Comparison of ENCODE assay signal across 8 cellular contexts in genomic region chr4:20252656-20253271, GRCh38. TPM values are rescaled to one million over a fixed set of nuclear protein-coding genes. Genes with fewer than 3 reads are reported as not detected.
DNase-seq lines count a peak whose midpoint lies in the region; ATAC-seq and TF ChIP-seq lines count a peak whose summit lies in the region.

No MANE protein-coding gene starts in this region.

- H3K36me3 ChIP-seq in GM23248 (ENCODE audit: low read depth): no peaks in the 10 kb centered on the region
- H3K36me3 ChIP-seq in iPS DF 6.9 (ENCODE audit: control insufficient read depth, insufficient read depth, low read length): no peaks in the 10 kb centered on the region
- H3K36me3 ChIP-seq in spleen: no peaks in the 10 kb centered on the region

- 1% methylated on average over 30 to 52 of the region's 54 CpGs for WGBS in GM23248 (ENCODE audit: low coverage in 1 of 2, low lambda C conversion rate in 2 of 2, missing lambda C conversion rate in 2 of 2), 2 experiments
- no CpG with 5 or more reads among the region's 54 CpGs for WGBS in iPS DF 6.9 (ENCODE audit: insufficient coverage, insufficient read length)
- WGBS in spleen, 5 donors: 2 to 7% (median 4%) methylated on average over 38 to 54 of the region's 54 CpGs

- peak overlapping the region; percentile 85 for H2AFZ ChIP-seq in GM23248

- H3K9me3 ChIP-seq in AG04450 (ENCODE audit: control insufficient read depth, insufficient read depth, low read length) (no peaks in the 10 kb centered on the region), GM23248 (ENCODE audit: low read depth) (no peaks in the 10 kb centered on the region), iPS DF 6.9 (ENCODE audit: control insufficient read depth, insufficient read depth, low read length) (no peaks in the 10 kb centered on the region), spleen (no peaks in the 10 kb centered on the region)

- H4K20me1 ChIP-seq in GM23248 (ENCODE audit: insufficient read depth): 0 out of 2 replicates have a peak, but pooled peaks cover 4% of the 10 kb centered on the region

- no peaks in the 10 kb centered on the region for H3K4me1 Mint-ChIP-seq in activated T-helper 17 cell treated with anti-CD3 and anti-CD28 coated beads, Interleukin-2, amount 50 U/mL, for 72 hours

- H3K27ac ChIP-seq in AG04450 (ENCODE audit: low read depth, low read length) (no peak overlapping the region), GM23248 (no peak overlapping the region), iPS DF 6.9 (ENCODE audit: low read length) (no peak overlapping the region), spleen (peak overlapping the region; percentile 53 to 83 (median 74))

- H3K27ac Mint-ChIP-seq in activated T-helper 17 cell treated with anti-CD3 and anti-CD28 coated beads, Interleukin-2, amount 50 U/mL, for 72 hours: no peak overlapping the region

- H3K4me3 ChIP-seq in AG04450 (ENCODE audit: low read depth, low read length) (peak overlapping the region; percentile 80), GM23248 (peak overlapping the region; percentile 82), iPS DF 6.9 (ENCODE audit: low read length) (peak overlapping the region; percentile 69; the same call in 1 of the 2 replicates), spleen (peak overlapping the region; percentile 53 to 77 (median 61))

- peak overlapping the region; percentile 99 for H3K4me2 ChIP-seq in GM23248 (ENCODE audit: unreplicated experiment)

- no peak for TF ChIP-seq CTCF in AG04450 (IDR thresholded peaks at IDR 0.05; ENCODE audit: low read depth, low read length)
- TF ChIP-seq CTCF in spleen (IDR thresholded peaks at IDR 0.05 in 8 of 11, conservative IDR thresholded peaks at IDR 0.05 in 3 of 11): no peak

- no peaks in the 10 kb centered on the region for H3K9me3 Mint-ChIP-seq in activated T-helper 17 cell treated with anti-CD3 and anti-CD28 coated beads, Interleukin-2, amount 50 U/mL, for 72 hours

- H3K4me1 ChIP-seq in GM23248 (ENCODE audit: insufficient read depth): peaks cover 35% of the 10 kb centered on the region
- H3K4me1 ChIP-seq in iPS DF 6.9 (ENCODE audit: control insufficient read depth, insufficient read depth, low read length): peaks cover 3% of the 10 kb centered on the region; the same call in 1 of the 2 replicates
- peaks cover 0 to 79% (median 21%) of the 10 kb centered on the region in 6 donors for H3K4me1 ChIP-seq in spleen

- peak overlapping the region; percentile 77 for H3K9ac ChIP-seq in GM23248

- intact Hi-C loops in spleen (cut with DNase I; ENCODE audit: low total_unique reads): loop anchor here (10.0 kb wide), 1 partner anchor 1028 kb away; no protein-coding TSS in a partner anchor

- TF ChIP-seq POLR2A in spleen (IDR thresholded peaks at IDR 0.05): peak in 1 of 3 donors; percentile 44

- no peaks in the 10 kb centered on the region for H3K36me3 Mint-ChIP-seq in activated T-helper 17 cell treated with anti-CD3 and anti-CD28 coated beads, Interleukin-2, amount 50 U/mL, for 72 hours (ENCODE audit: low read depth)

- H3K4me3 Mint-ChIP-seq in activated T-helper 17 cell treated with anti-CD3 and anti-CD28 coated beads, Interleukin-2, amount 50 U/mL, for 72 hours: peak overlapping the region; percentile 41

- peaks cover 56% of the 10 kb centered on the region for H3K79me2 ChIP-seq in GM23248 (ENCODE audit: insufficient read depth)

- POLR2A ChIA-PET in AG04450 (lab: Yijun Ruan, JAX): interaction anchor here (0.5 kb wide), 1 partner anchor 164 kb away, joined by 3 read pairs; no protein-coding TSS in a partner anchor

- CTCF ChIA-PET in AG04450 (lab: Charles Lee): interaction anchor here (1.2 kb wide), 3 partner anchors 13 to 292 kb away, joined by 3 to 4 read pairs (median 3); no protein-coding TSS in a partner anchor

- no peaks in the 10 kb centered on the region for H3K9me2 ChIP-seq in GM23248 (ENCODE audit: insufficient read depth)

- peaks cover 37% of the 10 kb centered on the region for H3K27me3 Mint-ChIP-seq in activated T-helper 17 cell treated with anti-CD3 and anti-CD28 coated beads, Interleukin-2, amount 50 U/mL, for 72 hours

- in situ Hi-C loops in GM23248 (cut with MboI): loop anchor here (10.0 kb wide), 1 partner anchor 1018 kb away; no protein-coding TSS in a partner anchor

- H3K27me3 ChIP-seq in AG04450 (ENCODE audit: control insufficient read depth, insufficient read depth, low read length) (no peaks in the 10 kb centered on the region), GM23248 (replicated peaks; ENCODE audit: insufficient read depth) (no peaks in the 10 kb centered on the region), iPS DF 6.9 (ENCODE audit: control insufficient read depth, insufficient read depth, low read length) (peaks cover 41% of the 10 kb centered on the region), spleen (replicated peaks in 1 of 7) (peaks cover 0 to 65% (median 33%) of the 10 kb centered on the region in 7 donors)

- ATAC-seq in activated T-helper 17 cell treated with anti-CD3 and anti-CD28 coated beads, Interleukin-2, amount 50 U/mL, for 72 hours (replicated peaks): no peak
- no peak for ATAC-seq in GM18861 (IDR thresholded peaks at IDR 0.05; ENCODE audit: unreplicated experiment)

- no peak for DNase-seq in AG04450 (ENCODE audit: low read depth, low spot score)
- DNase-seq in GM23248: peak; percentile 67
- DNase-seq in iPS DF 6.9 (ENCODE audit: low read depth, low spot score): no peak
- DNase-seq in spleen: peak; percentile 75
- no peak for DNase-seq in midbrain (lab: John Stamatoyannopoulos, UW)
- no peak for DNase-seq in stimulated activated CD4-positive, alpha-beta T cell treated with anti-CD3 and anti-CD28 coated beads, Interleukin-4, amount 100 ng/mL, for 24 hours

- peaks cover 33% of the 10 kb centered on the region for H3F3A ChIP-seq in GM23248 (ENCODE audit: insufficient read depth)

RNA-seq across cellular contexts. Expression of gene SLIT2, which starts 1.1 kb away (rescaled TPM):
- polyA plus RNA-seq in AG04450 (2011; rRNA removed) (15.2 and 16.0 TPM in 2 replicates), GM23248 (2016; fragmentation: Nextera tagmentation; extraction: Ambion mirVana) (43.9 and 50.8 TPM in 2 replicates), spleen (1 to 10 TPM; 1.3 to 3.6 (median 1.6) TPM)
- 29.8 and 33.5 TPM in 2 replicates for polyA minus RNA-seq in AG04450 (2011; rRNA and poly(A)+ RNA removed)
- total RNA-seq in GM23248 (2014; rRNA removed; shearing (Covaris generic)): 23.0 and 24.9 TPM in 2 replicates
- total RNA-seq in activated T-helper 17 cell treated with anti-CD3 and anti-CD28 coated beads, Interleukin-2, amount 50 U/mL, for 72 hours: not detected
- total RNA-seq in spleen: 100 to 1,000 TPM in 2 of 7 donors, 10 to 100 TPM in 5; 29.8 to 128 (median 69.9) TPM

Comparison
In these comparisons a context has a peak if more than half of its experiments do, and no peak if none do; other contexts are left out.
1. DNase-seq: peak in GM23248 (single experiment) and spleen (single experiment); none in AG04450 (single experiment), iPS DF 6.9 (single experiment), midbrain (single experiment) and stimulated activated CD4-positive, alpha-beta T cell treated with anti-CD3 and anti-CD28 coated beads, Interleukin-4, amount 100 ng/mL, for 24 hours (single experiment).
2. H3K27ac ChIP-seq: peak in spleen (8 of 8); none in AG04450 (single experiment), GM23248 (single experiment) and iPS DF 6.9 (single experiment).
3. RNA of gene SLIT2, which starts 1.1 kb away (total RNA-seq): 29.8 to 128 TPM in spleen and 23.0 to 24.9 TPM in GM23248; not detected in activated T-helper 17 cell treated with anti-CD3 and anti-CD28 coated beads, Interleukin-2, amount 50 U/mL, for 72 hours; every median in the first group is over 10 times any median in the second.
4. Peak in every context shown above with its lines, with median percentiles within 50 percentile points of each other: H3K4me3 ChIP-seq.